Comparison of ENCODE assay signal across 16 cellular contexts in genomic region chr2:17620841-17621240, GRCh38.
DNase-seq lines count a peak whose midpoint lies in the region; ATAC-seq and TF ChIP-seq lines count a peak whose summit lies in the region.
"Had no signal": no experiment of that assay in that cellular context is flagged by ENCODE, and none has a peak within 500 bp of the region (broad histone marks: within the 10 kb centered on the region; RNA-seq: fewer than 3 reads in every experiment).

No MANE protein-coding gene starts in this region.

- no peaks in the 10 kb centered on the region for H3K4me1 ChIP-seq in left lung
- peaks cover 17% of the 10 kb centered on the region for H3K4me1 ChIP-seq in left ventricle myocardium inferior
- H3K4me1 ChIP-seq: gastrocnemius medialis, upper lobe of right lung had no signal

- no peaks in the 10 kb centered on the region for H3K9me3 Mint-ChIP-seq in effector memory CD8-positive, alpha-beta T cell
- H3K9me3 Mint-ChIP-seq: dendritic cell treated with granulocyte-macrophage colony-stimulating factor and Interleukin-4, amounts not matched to agents 40 ng/mL and 50 ng/mL, for 4 days; memory B cell had no signal

- H3K36me3 ChIP-seq in BJ (ENCODE audit: control insufficient read depth, insufficient read depth, low read length): no peaks in the 10 kb centered on the region
- no peaks in the 10 kb centered on the region for H3K36me3 ChIP-seq in left lung
- H3K36me3 ChIP-seq in left ventricle myocardium inferior: no peaks in the 10 kb centered on the region
- H3K36me3 ChIP-seq: adrenal gland, BLaER1, gastrocnemius medialis, upper lobe of right lung had no signal

- no peaks in the 10 kb centered on the region for H3K36me3 Mint-ChIP-seq in effector memory CD8-positive, alpha-beta T cell (ENCODE audit: insufficient read depth)
- H3K36me3 Mint-ChIP-seq: memory B cell had no signal

- H3K4me3 Mint-ChIP-seq in effector memory CD8-positive, alpha-beta T cell: no peak overlapping the region
- H3K4me3 Mint-ChIP-seq: dendritic cell treated with granulocyte-macrophage colony-stimulating factor and Interleukin-4, amounts not matched to agents 40 ng/mL and 50 ng/mL, for 4 days; memory B cell had no signal

- intact Hi-C loops in left lung (cut with DNase I) (no loop called here), left ventricle myocardium inferior (cut with micrococcal nuclease) (no loop called here)

- POLR2A ChIA-PET in BJ (lab: Charles Lee): interaction anchor here (0.6 kb wide), 2 partner anchors 16 to 59 kb away, joined by 3 to 4 read pairs; no protein-coding TSS in a partner anchor

- TF ChIP-seq CTCF in BJ (IDR thresholded peaks at IDR 0.05; ENCODE audit: insufficient read depth, low read depth, low read length) (no peak), cardiac fibroblast (IDR thresholded peaks at IDR 0.05; ENCODE audit: low read depth, low read length) (no peak), left lung (IDR thresholded peaks at IDR 0.05) (no peak), left ventricle myocardium inferior (IDR thresholded peaks at IDR 0.05; ENCODE audit: borderline replicate concordance) (no peak)

- H3K27me3 ChIP-seq in BJ (ENCODE audit: control insufficient read depth, insufficient read depth, low read length): no peaks in the 10 kb centered on the region
- H3K27me3 ChIP-seq in left lung: no peaks in the 10 kb centered on the region
- H3K27me3 ChIP-seq in left ventricle myocardium inferior (ENCODE audit: low read depth): no peaks in the 10 kb centered on the region
- H3K27me3 ChIP-seq: adrenal gland, BLaER1, gastrocnemius medialis, upper lobe of right lung had no signal

- H3K27me3 Mint-ChIP-seq in effector memory CD8-positive, alpha-beta T cell: peaks cover 31 to 50% of the 10 kb centered on the region in 2 donors
- H3K27me3 Mint-ChIP-seq: dendritic cell treated with granulocyte-macrophage colony-stimulating factor and Interleukin-4, amounts not matched to agents 40 ng/mL and 50 ng/mL, for 4 days had no signal

- peak; percentile 30 for DNase-seq in BJ (ENCODE audit: low read depth)
- DNase-seq in LHCN-M2 (ENCODE audit: low read depth): peak; percentile 36
- peak; percentile 44 to 67 for DNase-seq in cardiac fibroblast (ENCODE audit: low read depth in 2 of 2)
- no peak for DNase-seq in left lung
- no peak for DNase-seq in left ventricle myocardium inferior
- DNase-seq in NCI-H2196 (lab: John Stamatoyannopoulos, UW; ENCODE audit: unreplicated experiment): no peak
- DNase-seq in effector memory CD8-positive, alpha-beta T cell: no peak
- DNase-seq: activated CD4-positive, alpha-beta T cell treated with anti-CD3 and anti-CD28 coated beads, Interleukin-2, amount 50 U/mL, for 48 hours; gastrocnemius medialis; stimulated activated CD4-positive, alpha-beta T cell treated with anti-CD3 and anti-CD28 coated beads, Interleukin-4, amount 100 ng/mL, for 4 hours; upper lobe of right lung had no signal

- peak; percentile 25 for ATAC-seq in left lung
- ATAC-seq in HG03196 (IDR thresholded peaks at IDR 0.05; ENCODE audit: unreplicated experiment): no peak
- no peak for ATAC-seq in effector memory CD8-positive, alpha-beta T cell (replicated peaks)
- ATAC-seq: gastrocnemius medialis, upper lobe of right lung had no signal

- H3K9me3 ChIP-seq in left lung (no peaks in the 10 kb centered on the region), left ventricle myocardium inferior (replicated peaks) (no peaks in the 10 kb centered on the region)
- H3K9me3 ChIP-seq: adrenal gland, BLaER1, gastrocnemius medialis, upper lobe of right lung had no signal

- no peak overlapping the region for H3K27ac Mint-ChIP-seq in effector memory CD8-positive, alpha-beta T cell
- H3K27ac Mint-ChIP-seq: dendritic cell treated with granulocyte-macrophage colony-stimulating factor and Interleukin-4, amounts not matched to agents 40 ng/mL and 50 ng/mL, for 4 days; memory B cell had no signal

- H3K27ac ChIP-seq in left lung (peak overlapping the region in 1 of 2 donors; percentile 15), left ventricle myocardium inferior (replicated peaks) (no peak overlapping the region)
- H3K27ac ChIP-seq: BLaER1, gastrocnemius medialis, upper lobe of right lung had no signal

- H3K4me3 ChIP-seq in BJ (ENCODE audit: low read depth, low read length): no peak overlapping the region
- H3K4me3 ChIP-seq in cardiac fibroblast (replicated peaks in 1 of 2; ENCODE audit: low read depth in 2 of 2, low read length in 2 of 2): no peak overlapping the region
- H3K4me3 ChIP-seq in left lung: no peak overlapping the region
- no peak overlapping the region for H3K4me3 ChIP-seq in left ventricle myocardium inferior
- H3K4me3 ChIP-seq: adrenal gland, BLaER1, gastrocnemius medialis, upper lobe of right lung had no signal

- CTCF ChIA-PET in BJ (lab: Yijun Ruan, JAX): interaction anchor here (1.2 kb wide), 2 partner anchors 22 to 25 kb away, joined by 3 read pairs; no protein-coding TSS in a partner anchor

- H3K4me1 Mint-ChIP-seq in effector memory CD8-positive, alpha-beta T cell (ENCODE audit: low read depth in 2 of 2): no peaks in the 10 kb centered on the region
- H3K4me1 Mint-ChIP-seq: memory B cell had no signal

Comparison
In these comparisons a context has a peak if more than half of its experiments do, and no peak if none do; other contexts are left out.
1. DNase-seq: peak in BJ (single experiment), LHCN-M2 (single experiment) and cardiac fibroblast (2 of 2); none in left lung (0 of 2), left ventricle myocardium inferior (single experiment), NCI-H2196 (single experiment) and effector memory CD8-positive, alpha-beta T cell (0 of 3).